ENCODE assay signal across 1 cellular context in the genomic region with DNA sequence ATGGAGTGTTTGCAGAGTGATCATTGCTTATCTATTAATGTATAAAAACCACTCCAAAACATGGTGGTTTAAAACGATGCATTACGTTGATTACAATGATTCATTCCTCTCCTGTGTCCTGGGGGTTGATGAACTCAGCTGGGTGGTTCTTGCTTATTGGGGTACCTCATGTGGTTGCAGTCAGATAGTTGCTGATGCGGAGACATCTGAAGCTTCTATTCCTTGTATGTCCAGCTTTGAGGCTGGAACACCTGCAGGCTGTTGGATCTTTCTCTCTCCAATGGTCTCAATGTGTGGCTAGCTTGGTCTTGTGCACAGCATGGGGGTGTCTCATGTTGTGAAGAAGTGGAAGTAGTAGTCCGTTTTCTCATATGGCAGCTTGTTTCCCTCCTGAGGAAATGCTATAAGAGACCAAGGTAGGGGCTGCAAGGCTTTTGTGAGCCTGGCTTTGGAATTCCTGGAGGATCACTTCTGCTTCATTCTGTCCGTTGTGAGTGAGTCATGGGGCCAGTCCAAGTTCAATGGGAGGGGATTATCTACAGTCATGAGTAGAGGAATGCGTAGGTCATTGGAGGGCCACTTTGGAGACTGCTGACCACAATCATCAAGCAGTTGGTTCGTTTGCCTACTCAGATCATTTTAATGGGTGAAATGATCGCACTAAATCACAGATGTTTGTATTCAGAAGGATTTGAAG.
TF ChIP-seq lines count a peak whose summit lies in the region.

No MANE protein-coding gene starts in this region.

TF ChIP-seq in A549, 52 proteins besides CTCF, POLR2A, EP300 and RAD21 (continued from another document):
- TF ChIP-seq, protein P1, sequence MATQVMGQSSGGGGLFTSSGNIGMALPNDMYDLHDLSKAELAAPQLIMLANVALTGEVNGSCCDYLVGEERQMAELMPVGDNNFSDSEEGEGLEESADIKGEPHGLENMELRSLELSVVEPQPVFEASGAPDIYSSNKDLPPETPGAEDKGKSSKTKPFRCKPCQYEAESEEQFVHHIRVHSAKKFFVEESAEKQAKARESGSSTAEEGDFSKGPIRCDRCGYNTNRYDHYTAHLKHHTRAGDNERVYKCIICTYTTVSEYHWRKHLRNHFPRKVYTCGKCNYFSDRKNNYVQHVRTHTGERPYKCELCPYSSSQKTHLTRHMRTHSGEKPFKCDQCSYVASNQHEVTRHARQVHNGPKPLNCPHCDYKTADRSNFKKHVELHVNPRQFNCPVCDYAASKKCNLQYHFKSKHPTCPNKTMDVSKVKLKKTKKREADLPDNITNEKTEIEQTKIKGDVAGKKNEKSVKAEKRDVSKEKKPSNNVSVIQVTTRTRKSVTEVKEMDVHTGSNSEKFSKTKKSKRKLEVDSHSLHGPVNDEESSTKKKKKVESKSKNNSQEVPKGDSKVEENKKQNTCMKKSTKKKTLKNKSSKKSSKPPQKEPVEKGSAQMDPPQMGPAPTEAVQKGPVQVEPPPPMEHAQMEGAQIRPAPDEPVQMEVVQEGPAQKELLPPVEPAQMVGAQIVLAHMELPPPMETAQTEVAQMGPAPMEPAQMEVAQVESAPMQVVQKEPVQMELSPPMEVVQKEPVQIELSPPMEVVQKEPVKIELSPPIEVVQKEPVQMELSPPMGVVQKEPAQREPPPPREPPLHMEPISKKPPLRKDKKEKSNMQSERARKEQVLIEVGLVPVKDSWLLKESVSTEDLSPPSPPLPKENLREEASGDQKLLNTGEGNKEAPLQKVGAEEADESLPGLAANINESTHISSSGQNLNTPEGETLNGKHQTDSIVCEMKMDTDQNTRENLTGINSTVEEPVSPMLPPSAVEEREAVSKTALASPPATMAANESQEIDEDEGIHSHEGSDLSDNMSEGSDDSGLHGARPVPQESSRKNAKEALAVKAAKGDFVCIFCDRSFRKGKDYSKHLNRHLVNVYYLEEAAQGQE (IDR thresholded peaks at IDR 0.05): no peak
- TF ChIP-seq SREBF2 (IDR thresholded peaks at IDR 0.05): no peak
- no peak for TF ChIP-seq RCOR1 (IDR thresholded peaks at IDR 0.05; ENCODE audit: low read depth, low read length)
- no peak for TF ChIP-seq TP53 (CRISPR knock-in tag; IDR thresholded peaks at IDR 0.05)
- no peak for TF ChIP-seq ZFP36 (IDR thresholded peaks at IDR 0.05; ENCODE audit: borderline replicate concordance, partially characterized antibody)
- peak; percentile 85 for TF ChIP-seq JUNB (IDR thresholded peaks at IDR 0.05)
- TF ChIP-seq RFX5 (IDR thresholded peaks at IDR 0.05): peak; percentile 89
- TF ChIP-seq MAZ (IDR thresholded peaks at IDR 0.05; ENCODE audit: borderline replicate concordance, low read depth, low read length): no peak
- TF ChIP-seq EHMT2 (IDR thresholded peaks at IDR 0.05; ENCODE audit: low read depth): no peak
- no peak for TF ChIP-seq POLR2AphosphoS2 (conservative IDR thresholded peaks at IDR 0.05; ENCODE audit: low read length)
- TF ChIP-seq HOXA7 (CRISPR knock-in tag; IDR thresholded peaks at IDR 0.05): no peak
- TF ChIP-seq ZSCAN20 (CRISPR knock-in tag; IDR thresholded peaks at IDR 0.05): no peak
- TF ChIP-seq NR3C1 (IDR thresholded peaks at IDR 0.05): no peak
- TF ChIP-seq CHD2 (IDR thresholded peaks at IDR 0.05; ENCODE audit: low read length, partially characterized antibody): no peak
- no peak for TF ChIP-seq CBX2 (IDR thresholded peaks at IDR 0.05; ENCODE audit: borderline replicate concordance, low read depth)
- TF ChIP-seq PHF8 (IDR thresholded peaks at IDR 0.05; ENCODE audit: borderline replicate concordance, low read depth): no peak
- TF ChIP-seq FOSB (CRISPR knock-in tag; IDR thresholded peaks at IDR 0.05): no peak
- TF ChIP-seq, protein P2, sequence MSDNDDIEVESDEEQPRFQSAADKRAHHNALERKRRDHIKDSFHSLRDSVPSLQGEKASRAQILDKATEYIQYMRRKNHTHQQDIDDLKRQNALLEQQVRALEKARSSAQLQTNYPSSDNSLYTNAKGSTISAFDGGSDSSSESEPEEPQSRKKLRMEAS (IDR thresholded peaks at IDR 0.05): peak; percentile 58; the same call in 1 of the 2 replicates
- TF ChIP-seq ZC3H11A (IDR thresholded peaks at IDR 0.05): no peak
- TF ChIP-seq BHLHE40 (IDR thresholded peaks at IDR 0.05; ENCODE audit: low read depth, low read length): no peak
- TF ChIP-seq, protein P3, sequence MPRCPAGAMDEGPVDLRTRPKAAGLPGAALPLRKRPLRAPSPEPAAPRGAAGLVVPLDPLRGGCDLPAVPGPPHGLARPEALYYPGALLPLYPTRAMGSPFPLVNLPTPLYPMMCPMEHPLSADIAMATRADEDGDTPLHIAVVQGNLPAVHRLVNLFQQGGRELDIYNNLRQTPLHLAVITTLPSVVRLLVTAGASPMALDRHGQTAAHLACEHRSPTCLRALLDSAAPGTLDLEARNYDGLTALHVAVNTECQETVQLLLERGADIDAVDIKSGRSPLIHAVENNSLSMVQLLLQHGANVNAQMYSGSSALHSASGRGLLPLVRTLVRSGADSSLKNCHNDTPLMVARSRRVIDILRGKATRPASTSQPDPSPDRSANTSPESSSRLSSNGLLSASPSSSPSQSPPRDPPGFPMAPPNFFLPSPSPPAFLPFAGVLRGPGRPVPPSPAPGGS (IDR thresholded peaks at IDR 0.05): peak; percentile 77; the same call in 1 of the 3 replicates
- TF ChIP-seq CBX8 (IDR thresholded peaks at IDR 0.05): no peak
- no peak for TF ChIP-seq NPAS2 (CRISPR knock-in tag; IDR thresholded peaks at IDR 0.05; ENCODE audit: borderline replicate concordance)
- no peak for TF ChIP-seq SMC3 (IDR thresholded peaks at IDR 0.05)
- TF ChIP-seq, protein P4, sequence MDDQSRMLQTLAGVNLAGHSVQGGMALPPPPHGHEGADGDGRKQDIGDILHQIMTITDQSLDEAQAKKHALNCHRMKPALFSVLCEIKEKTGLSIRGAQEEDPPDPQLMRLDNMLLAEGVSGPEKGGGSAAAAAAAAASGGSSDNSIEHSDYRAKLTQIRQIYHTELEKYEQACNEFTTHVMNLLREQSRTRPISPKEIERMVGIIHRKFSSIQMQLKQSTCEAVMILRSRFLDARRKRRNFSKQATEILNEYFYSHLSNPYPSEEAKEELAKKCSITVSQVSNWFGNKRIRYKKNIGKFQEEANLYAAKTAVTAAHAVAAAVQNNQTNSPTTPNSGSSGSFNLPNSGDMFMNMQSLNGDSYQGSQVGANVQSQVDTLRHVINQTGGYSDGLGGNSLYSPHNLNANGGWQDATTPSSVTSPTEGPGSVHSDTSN (IDR thresholded peaks at IDR 0.05): no peak
- TF ChIP-seq FOXS1 (CRISPR knock-in tag; IDR thresholded peaks at IDR 0.05): no peak
- no peak for TF ChIP-seq ESRRA (IDR thresholded peaks at IDR 0.05; ENCODE audit: borderline replicate concordance, low read length)
- TF ChIP-seq, protein P5, sequence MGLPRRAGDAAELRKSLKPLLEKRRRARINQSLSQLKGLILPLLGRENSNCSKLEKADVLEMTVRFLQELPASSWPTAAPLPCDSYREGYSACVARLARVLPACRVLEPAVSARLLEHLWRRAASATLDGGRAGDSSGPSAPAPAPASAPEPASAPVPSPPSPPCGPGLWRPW (IDR thresholded peaks at IDR 0.05): no peak
TF ChIP-seq in A549: peak in this region for 10.
